ENCODE assay signal across 15 cellular contexts in the genomic region with DNA sequence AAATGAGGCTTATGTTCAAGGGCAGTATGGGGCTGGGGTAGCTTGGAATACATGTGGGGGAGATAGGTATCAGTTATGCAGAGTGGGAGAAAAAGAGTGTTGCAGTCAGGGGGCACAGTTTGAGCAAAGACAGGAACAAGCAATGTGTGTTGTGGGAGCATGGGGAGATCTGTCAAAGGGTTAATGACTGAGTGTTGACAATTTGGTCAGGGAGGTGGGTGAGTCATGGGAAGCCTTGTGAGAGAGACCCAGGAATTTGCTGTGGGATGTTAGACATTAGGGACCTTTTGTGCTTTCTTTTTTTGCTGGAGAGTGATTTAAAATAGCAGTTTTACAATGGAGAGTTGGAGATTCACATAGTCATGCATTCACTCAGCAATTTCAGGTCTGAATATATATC.
A peak's percentile ranks its signal among the peaks of the same experiment; 100 is the strongest.
DNase-seq lines count a peak whose midpoint lies in the region; ATAC-seq and TF ChIP-seq lines count a peak whose summit lies in the region.
"Had no signal": no experiment of that assay in that cellular context is flagged by ENCODE, and none has a peak within 500 bp of the region (broad histone marks: within the 10 kb centered on the region; RNA-seq: fewer than 3 reads in every experiment).

No MANE protein-coding gene starts in this region.

- H3K9me3 Mint-ChIP-seq in activated CD8-positive, alpha-beta T cell treated with anti-CD3 and anti-CD28 coated beads, Interleukin-2, amount 10 ng/mL, durations not matched to agents 7 days and 5 days (ENCODE audit: insufficient read depth), result no peaks in the 10 kb centered on the region

- no peak overlapping the region for H3K9ac ChIP-seq in neuronal stem cell (ENCODE audit: low read depth, low read length, poor library complexity)

- POLR2A ChIA-PET in RWPE1 (lab: Yijun Ruan, JAX; ENCODE audit: low non-redundant PET), result no interaction called here
- POLR2A ChIA-PET in activated CD8-positive, alpha-beta T cell treated with anti-CD3 and anti-CD28 coated beads, Interleukin-2, amount 10 ng/mL, durations not matched to agents 7 days and 5 days (lab: Charles Lee), result no interaction called here

- no peak overlapping the region for H3K4me2 ChIP-seq in neuronal stem cell (ENCODE audit: insufficient read depth, low read length, poor library complexity, severe bottlenecking)

- H3K27me3 ChIP-seq in neuronal stem cell (ENCODE audit: control insufficient read depth in 3 of 3, insufficient read depth in 3 of 3, low read depth in 1 of 3, low read length in 3 of 3), result no peaks in the 10 kb centered on the region
- H3K27me3 ChIP-seq: adrenal gland, esophagus squamous epithelium, tibial nerve had no signal

- no peaks in the 10 kb centered on the region for H3K79me1 ChIP-seq in neuronal stem cell (ENCODE audit: low read depth, low read length)

- no peak overlapping the region for H2AK5ac ChIP-seq in neuronal stem cell (ENCODE audit: low read depth, low read length)

- H3K27ac ChIP-seq in RWPE1 (no peak overlapping the region), neuronal stem cell (replicated peaks; ENCODE audit: low read length) (no peak overlapping the region)
- H3K27ac ChIP-seq: adrenal gland, HL-60, prostate gland, tibial nerve had no signal

- H4K8ac ChIP-seq in neuronal stem cell (ENCODE audit: low read depth, low read length), result no peak overlapping the region

- H2AFZ ChIP-seq in neuronal stem cell (ENCODE audit: low read length), result no peak overlapping the region

- no peak overlapping the region for H2BK15ac ChIP-seq in neuronal stem cell (ENCODE audit: low read length)

- H3K9me3 ChIP-seq in neuronal stem cell (replicated peaks in 1 of 2; ENCODE audit: control insufficient read depth in 2 of 2, insufficient read depth in 1 of 2, low read depth in 1 of 2, low read length in 2 of 2), result peaks cover 5 to 6% of the 10 kb centered on the region in 2 donors
- H3K9me3 ChIP-seq: prostate gland had no signal

- H4K91ac ChIP-seq in neuronal stem cell (ENCODE audit: low read depth, low read length, poor library complexity), result no peak overlapping the region

- no peak overlapping the region for H3K4me3 Mint-ChIP-seq in activated CD8-positive, alpha-beta T cell treated with anti-CD3 and anti-CD28 coated beads, Interleukin-2, amount 10 ng/mL, durations not matched to agents 7 days and 5 days
- H3K4me3 Mint-ChIP-seq: CD8-positive, alpha-beta memory T cell had no signal

- H3K4me3 ChIP-seq in neuronal stem cell (ENCODE audit: low read length in 2 of 2), result no peak overlapping the region
- H3K4me3 ChIP-seq: adrenal gland, esophagus squamous epithelium, prostate gland, tibial nerve had no signal

- no peak overlapping the region for H3K27ac Mint-ChIP-seq in activated CD8-positive, alpha-beta T cell treated with anti-CD3 and anti-CD28 coated beads, Interleukin-2, amount 10 ng/mL, durations not matched to agents 7 days and 5 days
- H3K27ac Mint-ChIP-seq: CD8-positive, alpha-beta memory T cell had no signal

- no peak overlapping the region for H3K23ac ChIP-seq in neuronal stem cell (ENCODE audit: low read depth, low read length, poor library complexity)

- H3K4me1 Mint-ChIP-seq in activated CD8-positive, alpha-beta T cell treated with anti-CD3 and anti-CD28 coated beads, Interleukin-2, amount 10 ng/mL, durations not matched to agents 7 days and 5 days (ENCODE audit: low read depth), result no peaks in the 10 kb centered on the region
- H3K4me1 Mint-ChIP-seq: CD8-positive, alpha-beta memory T cell had no signal

- H3K14ac ChIP-seq in neuronal stem cell (ENCODE audit: low read length), result no peak overlapping the region

- H2BK5ac ChIP-seq in neuronal stem cell (ENCODE audit: low read length), result no peak overlapping the region

- no peaks in the 10 kb centered on the region for H3K36me3 Mint-ChIP-seq in activated CD8-positive, alpha-beta T cell treated with anti-CD3 and anti-CD28 coated beads, Interleukin-2, amount 10 ng/mL, durations not matched to agents 7 days and 5 days (ENCODE audit: low read depth)

- no peak overlapping the region for H3K4ac ChIP-seq in neuronal stem cell (ENCODE audit: low read length)

- DNase-seq in GM03348 (ENCODE audit: low spot score) (peak; percentile 65), RWPE1 (ENCODE audit: low spot score) (peak; percentile 73), neuronal stem cell (ENCODE audit: low spot score) (no peak), HuH-7.5 (ENCODE audit: low spot score) (no peak)
- DNase-seq in activated CD8-positive, alpha-beta T cell treated with anti-CD3 and anti-CD28 coated beads, Interleukin-2, amount 10 ng/mL, durations not matched to agents 7 days and 5 days, result no peak
- no peak for DNase-seq in stimulated activated CD4-positive, alpha-beta T cell treated with anti-CD3 and anti-CD28 coated beads, Interleukin-1b, Interleukin-23, amount 100 ng/mL, for 48 hours
- DNase-seq: adrenal gland; CD8-positive, alpha-beta memory T cell; esophagus squamous epithelium; NCI-H1417 treated with DMSO at 0.1 percent for 48 hours had no signal

- no peak for TF ChIP-seq CTCF in RWPE1 (conservative IDR thresholded peaks at IDR 0.05; ENCODE audit: low read depth)

- H2BK120ac ChIP-seq in neuronal stem cell (ENCODE audit: low read depth, low read length), result no peak overlapping the region

- H3K27me3 Mint-ChIP-seq in activated CD8-positive, alpha-beta T cell treated with anti-CD3 and anti-CD28 coated beads, Interleukin-2, amount 10 ng/mL, durations not matched to agents 7 days and 5 days (ENCODE audit: low read depth), result peaks cover 2% of the 10 kb centered on the region

- peak overlapping the region; percentile 28 for H3K18ac ChIP-seq in neuronal stem cell (ENCODE audit: low read length)

- CTCF ChIA-PET in RWPE1 (lab: Yijun Ruan, JAX), result interaction anchor here (0.5 to 0.7 kb wide), 2 partner anchors 16 to 67 kb away, joined by 3 to 4 read pairs; no protein-coding TSS in a partner anchor
- CTCF ChIA-PET in activated CD8-positive, alpha-beta T cell treated with anti-CD3 and anti-CD28 coated beads, Interleukin-2, amount 10 ng/mL, durations not matched to agents 7 days and 5 days (lab: Charles Lee), result no interaction called here

- no peaks in the 10 kb centered on the region for H3K36me3 ChIP-seq in neuronal stem cell (replicated peaks in 1 of 2; ENCODE audit: control insufficient read depth in 2 of 2, insufficient read depth in 2 of 2, low read length in 2 of 2)
- H3K36me3 ChIP-seq: adrenal gland, prostate gland, tibial nerve had no signal

- H3K4me1 ChIP-seq in neuronal stem cell (ENCODE audit: control insufficient read depth in 2 of 2, insufficient read depth in 1 of 2, low read depth in 1 of 2, low read length in 2 of 2), result peaks cover 0 to 7% of the 10 kb centered on the region in 2 donors
- H3K4me1 ChIP-seq: adrenal gland, prostate gland, tibial nerve had no signal

- peak; percentile 31 for ATAC-seq in esophagus mucosa
- no peak for ATAC-seq in activated CD8-positive, alpha-beta T cell treated with anti-CD3 and anti-CD28 coated beads, Interleukin-2, amount 10 ng/mL, durations not matched to agents 7 days and 5 days
- ATAC-seq in GM18861 (IDR thresholded peaks at IDR 0.05; ENCODE audit: unreplicated experiment), result no peak

- H2BK12ac ChIP-seq in neuronal stem cell (ENCODE audit: low read length), result no peak overlapping the region

Comparison
In these comparisons a context has a peak if more than half of its experiments do, and no peak if none do; other contexts are left out.
1. DNase-seq: peak in GM03348 (single experiment) and RWPE1 (single experiment); none in neuronal stem cell (single experiment), activated CD8-positive, alpha-beta T cell treated with anti-CD3 and anti-CD28 coated beads, Interleukin-2, amount 10 ng/mL, durations not matched to agents 7 days and 5 days (single experiment), HuH-7.5 (single experiment) and stimulated activated CD4-positive, alpha-beta T cell treated with anti-CD3 and anti-CD28 coated beads, Interleukin-1b, Interleukin-23, amount 100 ng/mL, for 48 hours (single experiment).